8 cellular contexts compared by ENCODE assay signal in genomic region chr9:33165263-33166151, GRCh38. TPM values are rescaled to one million over a fixed set of nuclear protein-coding genes. Genes with fewer than 3 reads are reported as not detected.
A peak's percentile ranks its signal among the peaks of the same experiment; 100 is the strongest.
DNase-seq lines count a peak whose midpoint lies in the region; ATAC-seq and TF ChIP-seq lines count a peak whose summit lies in the region.

No MANE protein-coding gene starts in this region.

- intact Hi-C loops in IMR-90 (cut with micrococcal nuclease) (loop anchor here (2.0 to 5.0 kb wide), 2 partner anchors 33 to 59 kb away; no protein-coding TSS in a partner anchor), activated B cell treated with CpG ODN at 0.5 μM for 24 hours (cut with micrococcal nuclease) (loop anchor here (2.0 to 10.0 kb wide), 2 partner anchors 125 to 611 kb away; partner anchors contain the start of genes NFX1, SMIM27 and TOPORS)

- H3K27ac ChIP-seq in IMR-90 (ENCODE audit: insufficient read depth, low read length) (peak overlapping the region; percentile 99), osteoblast (ENCODE audit: low read depth, low read length) (peak overlapping the region; percentile 95)

- H3K4ac ChIP-seq in IMR-90 (ENCODE audit: low read depth, low read length), result peak overlapping the region; percentile 87

- H3K23ac ChIP-seq in IMR-90 (ENCODE audit: low read depth, low read length), result peak overlapping the region; percentile 95

- H3K4me1 ChIP-seq in IMR-90 (ENCODE audit: control insufficient read depth, insufficient read depth, low read length), result peaks cover 40% of the 10 kb centered on the region
- peaks cover 55% of the 10 kb centered on the region for H3K4me1 ChIP-seq in osteoblast (ENCODE audit: insufficient read depth, low read length)

- peak overlapping the region; percentile 100 for H3K4me3 ChIP-seq in IMR-90 (ENCODE audit: insufficient read depth, low read depth, low read length)
- H3K4me3 ChIP-seq in fibroblast of mammary gland (ENCODE audit: control insufficient read depth, low read depth, low read length), result peak overlapping the region; percentile 94
- H3K4me3 ChIP-seq in osteoblast (ENCODE audit: insufficient read depth, low read length), result peak overlapping the region; percentile 91

- H2AK5ac ChIP-seq in IMR-90 (ENCODE audit: low read depth, low read length), result peak overlapping the region; percentile 62

- peak overlapping the region; percentile 88 for H3K56ac ChIP-seq in IMR-90 (ENCODE audit: extremely low read depth, insufficient read depth, low read length)

- H3K14ac ChIP-seq in IMR-90 (replicated peaks; ENCODE audit: low read depth, low read length), result peak overlapping the region; percentile 93

- H2BK20ac ChIP-seq in IMR-90 (ENCODE audit: low read depth, low read length), result peak overlapping the region; percentile 2; the same call in 1 of the 2 replicates

- H3K9me3 Mint-ChIP-seq in activated B cell treated with CpG ODN at 0.5 μM for 24 hours, result no peaks in the 10 kb centered on the region

- H3K9ac ChIP-seq in IMR-90 (ENCODE audit: low read depth, low read length), result peak overlapping the region; percentile 96

- ATAC-seq in GM18870 (IDR thresholded peaks at IDR 0.05; ENCODE audit: unreplicated experiment) (peak; percentile 28), IMR-90 (ENCODE audit: low read depth) (no peak), activated B cell treated with CpG ODN at 0.5 μM for 24 hours (ENCODE audit: low read depth) (no peak)

- TF ChIP-seq CTCF in IMR-90 (conservative IDR thresholded peaks at IDR 0.05; ENCODE audit: low read depth, low read length) (no peak), activated B cell treated with CpG ODN at 0.5 μM for 24 hours (IDR thresholded peaks at IDR 0.05) (no peak), fibroblast of mammary gland (conservative IDR thresholded peaks at IDR 0.05; ENCODE audit: control insufficient read depth, insufficient read depth, low read depth, low read length) (no peak), osteoblast (IDR thresholded peaks at IDR 0.05; ENCODE audit: extremely low read depth, low read depth, low read length) (no peak)

- DNase-seq in CD1c-positive myeloid dendritic cell (ENCODE audit: extremely low spot score) (peak; percentile 77), IMR-90 (peak; percentile 83), activated B cell treated with CpG ODN at 0.5 μM for 24 hours (no peak), fibroblast of mammary gland (ENCODE audit: low read depth) (peak; percentile 98), osteoblast (ENCODE audit: insufficient read length, low spot score, missing footprints) (peak; percentile 93), GOT3 (lab: John Stamatoyannopoulos, UW) (no peak), activated gamma-delta T cell treated with Interleukin-2 at 50 U/mL for 16 hours (no peak)

- H3K9me3 ChIP-seq in IMR-90 (ENCODE audit: control insufficient read depth, insufficient read depth, low read length) (no peaks in the 10 kb centered on the region), osteoblast (ENCODE audit: low read depth, low read length) (no peaks in the 10 kb centered on the region)

- peaks cover 25% of the 10 kb centered on the region for H3K9me1 ChIP-seq in IMR-90 (ENCODE audit: insufficient read depth, low read length)

- H3K36me3 Mint-ChIP-seq in activated B cell treated with CpG ODN at 0.5 μM for 24 hours (ENCODE audit: low read depth), result peaks cover 30% of the 10 kb centered on the region

- peak overlapping the region; percentile 44 for H4K5ac ChIP-seq in IMR-90 (ENCODE audit: low read depth, low read length)

- H4K91ac ChIP-seq in IMR-90 (ENCODE audit: insufficient read depth, low read depth, low read length), result peak overlapping the region; percentile 87

- CTCF ChIA-PET in IMR-90 (lab: Yijun Ruan, JAX) (no interaction called here), activated B cell treated with CpG ODN at 0.5 μM for 24 hours (lab: Charles Lee) (interaction anchor here (0.7 to 1.0 kb wide), 2 partner anchors 23 to 61 kb away, joined by 3 to 4 read pairs; no protein-coding TSS in a partner anchor)

- peaks cover 74% of the 10 kb centered on the region for H3K4me1 Mint-ChIP-seq in activated B cell treated with CpG ODN at 0.5 μM for 24 hours

- peaks cover 65% of the 10 kb centered on the region for H3K79me2 ChIP-seq in osteoblast (ENCODE audit: insufficient read depth, low read length)

- peak overlapping the region; percentile 48 to 85 for H4K8ac ChIP-seq in IMR-90 (ENCODE audit: low read depth in 2 of 2, low read length in 2 of 2)

- H3K27ac Mint-ChIP-seq in activated B cell treated with CpG ODN at 0.5 μM for 24 hours, result peak overlapping the region; percentile 95

- H2BK15ac ChIP-seq in IMR-90 (ENCODE audit: low read depth, low read length), result peak overlapping the region; percentile 8; the same call in 2 of the 3 replicates

- peak overlapping the region; percentile 99 for H2AK9ac ChIP-seq in IMR-90 (replicated peaks; ENCODE audit: low read depth, low read length, poor library complexity)

- H3K27me3 ChIP-seq in IMR-90 (ENCODE audit: control insufficient read depth, insufficient read depth, low read length) (no peaks in the 10 kb centered on the region), osteoblast (ENCODE audit: insufficient read depth, low read length) (no peaks in the 10 kb centered on the region)

- peak overlapping the region; percentile 26 for H2BK120ac ChIP-seq in IMR-90 (ENCODE audit: low read depth, low read length)

- H2AFZ ChIP-seq in IMR-90 (replicated peaks; ENCODE audit: low read length, poor library complexity) (no peak overlapping the region), osteoblast (ENCODE audit: low read length) (no peak overlapping the region)

- TF ChIP-seq POLR2A in IMR-90 (IDR thresholded peaks at IDR 0.05; ENCODE audit: low read depth, low read length), result no peak

- dilution Hi-C loops in IMR-90 (cut with HindIII; ENCODE audit: low sequenced_read_pairs, unreplicated experiment), result no loop called here

- no TSS peak for BruUV-seq in IMR-90 (replicated peaks; lab: Mats Ljungman, UMichigan)

- in situ Hi-C loops in IMR-90 (cut with MboI; ENCODE audit: low sequenced_read_pairs), result loop anchor here (5.0 kb wide), 1 partner anchor 83 kb away; no protein-coding TSS in a partner anchor

- no peaks in the 10 kb centered on the region for H3K27me3 Mint-ChIP-seq in activated B cell treated with CpG ODN at 0.5 μM for 24 hours

- H4K20me1 ChIP-seq in IMR-90 (ENCODE audit: insufficient read depth, low read length), result peaks cover 5% of the 10 kb centered on the region; the same call in 1 of the 2 replicates
- peaks cover 9% of the 10 kb centered on the region for H4K20me1 ChIP-seq in osteoblast (ENCODE audit: insufficient read depth, low read length)

- 74% methylated on average over 3 of the region's 10 CpGs; no CpG with 5 or more reads in 1 of the 2 experiments for WGBS in IMR-90 (ENCODE audit: extremely low coverage in 2 of 2, insufficient read length in 1 of 2), 2 experiments

- H3K36me3 ChIP-seq in IMR-90 (ENCODE audit: control insufficient read depth, insufficient read depth, low read length), result no peaks in the 10 kb centered on the region
- H3K36me3 ChIP-seq in osteoblast (ENCODE audit: insufficient read depth, low read length), result no peaks in the 10 kb centered on the region

- H3K4me2 ChIP-seq in IMR-90 (ENCODE audit: low read depth, low read length) (peak overlapping the region; percentile 95), osteoblast (ENCODE audit: insufficient read depth, low read length) (peak overlapping the region; percentile 92)

- H2BK5ac ChIP-seq in IMR-90 (ENCODE audit: low read depth, low read length, poor library complexity, severe bottlenecking), result peak overlapping the region; percentile 94

- peaks cover 11 to 59% of the 10 kb centered on the region in 2 experiments for H3K79me1 ChIP-seq in IMR-90 (ENCODE audit: low read depth in 1 of 2, low read length in 2 of 2)

- POLR2A ChIA-PET in IMR-90 (lab: Charles Lee; ENCODE audit: unreplicated experiment), result no interaction called here
- POLR2A ChIA-PET in activated B cell treated with CpG ODN at 0.5 μM for 24 hours (lab: Charles Lee), result interaction anchor here (0.5 to 18.9 kb wide), 6 partner anchors 22 to 89 kb away, joined by 3 to 593 read pairs (median 26); partner anchors contain the start of gene SMU1

- H3K4me3 Mint-ChIP-seq in activated B cell treated with CpG ODN at 0.5 μM for 24 hours, result peak overlapping the region; percentile 97

- TF ChIP-seq RAD21 in IMR-90 (IDR thresholded peaks at IDR 0.05; ENCODE audit: low read length), result no peak

- peak overlapping the region; percentile 86 for H3K18ac ChIP-seq in IMR-90 (ENCODE audit: low read depth, low read length)

TF ChIP-seq in IMR-90, 13 proteins besides CTCF, POLR2A, EP300 and RAD21 (continues in another document):
- TF ChIP-seq RFX5 (IDR thresholded peaks at IDR 0.05; ENCODE audit: low read depth, low read length) (no peak), CEBPB (IDR thresholded peaks at IDR 0.05; ENCODE audit: low read depth, low read length) (peak; percentile 99), MAZ (IDR thresholded peaks at IDR 0.05; ENCODE audit: borderline replicate concordance, low read depth, low read length) (no peak), RCOR1 (IDR thresholded peaks at IDR 0.05; ENCODE audit: insufficient replicate concordance, low read length) (no peak), SMC3 (IDR thresholded peaks at IDR 0.05; ENCODE audit: low read depth, low read length) (no peak), BHLHE40 (IDR thresholded peaks at IDR 0.05; ENCODE audit: low read depth, low read length) (no peak), MAFK (IDR thresholded peaks at IDR 0.05; ENCODE audit: low read depth, low read length) (no peak), NFE2L2 (IDR thresholded peaks at IDR 0.05; ENCODE audit: low read depth, low read length) (no peak), USF2 (IDR thresholded peaks at IDR 0.05; ENCODE audit: low read depth, low read length) (no peak)

RNA-seq across cellular contexts. Expression of gene B4GALT1, which starts 1.6 kb away (rescaled TPM):
- total RNA-seq in IMR-90 (2012; rRNA removed) (8.8 and 11.9 TPM in 2 replicates), activated B cell treated with CpG ODN at 0.5 μM for 24 hours (111 and 118 TPM in 2 replicates), osteoblast (63.7 and 76.3 TPM in 2 replicates)
- polyA plus RNA-seq in IMR-90 (2012; rRNA removed), result 37.6 and 37.8 TPM in 2 replicates
- 28.7 and 34.0 TPM in 2 replicates for polyA plus RNA-seq in IMR-90 (2012; cell fraction: cytosol; rRNA removed)
- polyA plus RNA-seq in IMR-90 (2012; cell fraction: nucleus; rRNA removed; ENCODE audit: low replicate concordance), result 15.4 and 23.3 TPM in 2 replicates

Comparison
In these comparisons a context has a peak if more than half of its experiments do, and no peak if none do; other contexts are left out.
1. DNase-seq: peak in CD1c-positive myeloid dendritic cell (single experiment), IMR-90 (single experiment), fibroblast of mammary gland (single experiment) and osteoblast (single experiment); none in activated B cell treated with CpG ODN at 0.5 μM for 24 hours (single experiment), GOT3 (single experiment) and activated gamma-delta T cell treated with Interleukin-2 at 50 U/mL for 16 hours (single experiment).
2. Peak in every context shown above with its lines, with median percentiles within 50 percentile points of each other: H3K4me3 ChIP-seq.